23 cellular contexts compared by ENCODE assay signal in the genomic region with DNA sequence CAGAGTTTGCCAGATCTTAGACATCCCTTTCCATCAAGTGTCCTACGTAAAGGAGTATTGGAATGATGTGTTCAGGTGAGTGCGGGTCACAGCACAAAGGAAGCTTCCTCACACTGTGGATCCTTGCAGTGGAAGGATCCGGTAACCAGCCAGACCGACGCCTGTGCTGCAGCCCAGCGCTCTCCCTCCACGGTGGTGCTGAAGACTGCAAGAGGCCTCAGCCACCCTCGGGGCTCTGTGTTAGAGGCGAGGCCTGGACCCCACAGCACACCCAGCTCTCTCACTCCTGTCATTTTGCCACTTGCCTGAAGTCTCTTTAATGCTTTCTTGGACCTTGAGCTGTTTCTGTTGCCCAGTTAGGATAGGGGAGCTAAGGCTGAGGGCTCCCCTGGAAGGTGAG. TPM values are rescaled to one million over a fixed set of nuclear protein-coding genes. Genes with fewer than 3 reads are reported as not detected.
DNase-seq lines count a peak whose midpoint lies in the region; ATAC-seq, FAIRE-seq and TF ChIP-seq lines count a peak whose summit lies in the region.
"Had no signal": no experiment of that assay in that cellular context is flagged by ENCODE, and none has a peak within 500 bp of the region (broad histone marks: within the 10 kb centered on the region; RNA-seq: fewer than 3 reads in every experiment).

No MANE protein-coding gene starts in this region.

- peaks cover 5% of the 10 kb centered on the region for H3K4me1 ChIP-seq in HEK293 (ENCODE audit: control insufficient read depth, insufficient read depth, low read length)
- peaks cover 7% of the 10 kb centered on the region; the same call in 1 of the 2 replicates for H3K4me1 ChIP-seq in GM12878 (ENCODE audit: control insufficient read depth, insufficient read depth, low read length)
- peaks cover 9% of the 10 kb centered on the region for H3K4me1 ChIP-seq in osteoblast (ENCODE audit: insufficient read depth, low read length)
- H3K4me1 ChIP-seq: SJCRH30 had no signal

- no peaks in the 10 kb centered on the region for H3K9me3 ChIP-seq in HEK293 (ENCODE audit: control insufficient read depth, insufficient read depth, low read depth, low read length)
- no peaks in the 10 kb centered on the region for H3K9me3 ChIP-seq in GM12878 (replicated peaks; ENCODE audit: control insufficient read depth, insufficient read depth, low read length)
- no peaks in the 10 kb centered on the region for H3K9me3 ChIP-seq in osteoblast (ENCODE audit: low read depth, low read length)
- H3K9me3 ChIP-seq: sigmoid colon, SJCRH30 had no signal

- RAD21 ChIA-PET in GM12878 (lab: Charles Lee; ENCODE audit: unreplicated experiment) = no interaction called here

- POLR2A ChIA-PET in HEK293 (lab: Yijun Ruan, JAX) = interaction anchor here (1.6 kb wide), 1 partner anchor 15 kb away, joined by 3 read pairs; no protein-coding TSS in a partner anchor
- POLR2A ChIA-PET in GM12878 (lab: Charles Lee) = no interaction called here

- TF ChIP-seq CTCF in HEK293 (tag by site-specific recombination; IDR thresholded peaks at IDR 0.05) = no peak
- TF ChIP-seq CTCF in GM12878 (IDR thresholded peaks at IDR 0.05 in 2 of 3, conservative IDR thresholded peaks at IDR 0.05 in 1 of 3; ENCODE audit: control insufficient read depth in 2 of 3, extremely low read depth in 1 of 3, insufficient read depth in 1 of 3, low read depth in 3 of 3, low read length in 3 of 3) = no peak
- TF ChIP-seq CTCF in osteoblast (IDR thresholded peaks at IDR 0.05; ENCODE audit: extremely low read depth, low read depth, low read length) = no peak

- H3K4me3 ChIP-seq in HEK293 (ENCODE audit: low read depth, low read length) (no peak overlapping the region), GM12878 (no peak overlapping the region), osteoblast (ENCODE audit: insufficient read depth, low read length) (no peak overlapping the region)
- H3K4me3 ChIP-seq: sigmoid colon, SJCRH30 had no signal

- H3K4me3 Mint-ChIP-seq in activated T-cell treated with anti-CD3 and anti-CD28 coated beads, Interleukin-2, amount 50 U/mL, for 24 hours = peak overlapping the region; percentile 96

- H3K79me2 ChIP-seq in GM12878 (ENCODE audit: control insufficient read depth, insufficient read depth, low read length) (peaks cover 31% of the 10 kb centered on the region), osteoblast (ENCODE audit: insufficient read depth, low read length) (peaks cover 51% of the 10 kb centered on the region)

- H4K20me1 ChIP-seq in GM12878 (ENCODE audit: control insufficient read depth, insufficient read depth) (no peaks in the 10 kb centered on the region), osteoblast (ENCODE audit: insufficient read depth, low read length) (peaks cover 25% of the 10 kb centered on the region)

- WGBS in GM12878 (ENCODE audit: insufficient coverage, insufficient replicate concordance, low lambda C conversion rate, missing lambda C conversion rate) = 93% methylated on average over 9 of the region's 9 CpGs

- no peak for FAIRE-seq in GM12878 (lab: Jason Lieb, UNC)
- FAIRE-seq: A204.1, astrocyte had no signal

- H3K36me3 Mint-ChIP-seq in activated T-cell treated with anti-CD3 and anti-CD28 coated beads, Interleukin-2, amount 50 U/mL, for 24 hours (ENCODE audit: low read depth) = peaks cover 76% of the 10 kb centered on the region

- TF ChIP-seq POLR2A in GM12878 (IDR thresholded peaks at IDR 0.05; ENCODE audit: low read depth, low read length) = no peak

- H3K36me3 ChIP-seq in HEK293 (ENCODE audit: control insufficient read depth in 2 of 2, insufficient read depth in 1 of 2, low read length in 2 of 2) = peaks cover 47 to 69% of the 10 kb centered on the region in 2 experiments
- peaks cover 8 to 33% of the 10 kb centered on the region in 2 experiments for H3K36me3 ChIP-seq in GM12878 (ENCODE audit: control insufficient read depth in 2 of 2, insufficient read depth in 2 of 2, low read length in 1 of 2)
- H3K36me3 ChIP-seq in osteoblast (ENCODE audit: insufficient read depth, low read length) = peaks cover 48% of the 10 kb centered on the region

- H2AFZ ChIP-seq in GM12878 (ENCODE audit: control insufficient read depth, low read depth, low read length) = no peak overlapping the region
- no peak overlapping the region for H2AFZ ChIP-seq in osteoblast (ENCODE audit: low read length)
- H2AFZ ChIP-seq: parathyroid adenoma had no signal

- no peak for DNase-seq in activated T-cell treated with anti-CD3 and anti-CD28 coated beads, Interleukin-2, amount 50 U/mL, for 24 hours
- DNase-seq in activated T-cell treated with anti-CD3 and anti-CD28 coated beads, Interleukin-2, amount 50 U/mL, for 1 hour = no peak
- DNase-seq in GM12878 (ENCODE audit: low read depth, low spot score) (no peak), osteoblast (ENCODE audit: insufficient read length, low spot score, missing footprints) (peak; percentile 43), NCI-H1092 (lab: John Stamatoyannopoulos, UW) (no peak)
- DNase-seq: activated CD8-positive, alpha-beta memory T cell treated with anti-CD3 and anti-CD28 coated beads for 24 hours; activated gamma-delta T cell treated with Interleukin-2 at 50 U/mL for 16 hours; DMS153; effector memory CD4-positive, alpha-beta T cell; KBM-7; NCI-H1930; sigmoid colon; SJCRH30; stimulated activated naive CD8-positive, alpha-beta T cell treated with anti-CD3 and anti-CD28 coated beads, Interleukin-15, Interleukin-2, amounts not matched to agents 100 U/mL and 50 U/mL, for 24 hours; T-helper 2 cell; trophoblast cell; WERI-Rb-1 had no signal

- TF ChIP-seq RAD21 in GM12878 (IDR thresholded peaks at IDR 0.05; ENCODE audit: insufficient read depth, low read depth, low read length) = no peak

- CTCF ChIA-PET in HEK293 (lab: Yijun Ruan, JAX) = interaction anchor here (1.1 to 1.8 kb wide), 2 partner anchors 8 to 225 kb away, joined by 3 to 8 read pairs; no protein-coding TSS in a partner anchor
- CTCF ChIA-PET in GM12878 (lab: Yijun Ruan, JAX) = no interaction called here

- BruUV-seq in GM12878 (replicated peaks; lab: Mats Ljungman, UMichigan) = no TSS peak

- in situ Hi-C loops in GM12878 (cut with MboI) = no loop called here

- H3K27ac ChIP-seq in HEK293 (ENCODE audit: extremely low read depth, low read depth, low read length) = no peak overlapping the region
- no peak overlapping the region for H3K27ac ChIP-seq in GM12878 (ENCODE audit: control insufficient read depth, insufficient read depth)
- H3K27ac ChIP-seq in osteoblast (ENCODE audit: low read depth, low read length) = no peak overlapping the region
- H3K27ac ChIP-seq: parathyroid adenoma, sigmoid colon, SJCRH30, WERI-Rb-1 had no signal

- H3K9me3 Mint-ChIP-seq in activated T-cell treated with anti-CD3 and anti-CD28 coated beads, Interleukin-2, amount 50 U/mL, for 24 hours = no peaks in the 10 kb centered on the region

- SMC1A ChIA-PET in GM12878 (lab: Charles Lee; ENCODE audit: uncharacterized antibody, unreplicated experiment) = interaction anchor here (1.3 kb wide), 1 partner anchor 9 kb away, joined by 4 read pairs; no protein-coding TSS in a partner anchor

- no peaks in the 10 kb centered on the region for H3K27me3 Mint-ChIP-seq in activated T-cell treated with anti-CD3 and anti-CD28 coated beads, Interleukin-2, amount 50 U/mL, for 24 hours

- ATAC-seq in GM12878 (no peak), HG03342 (IDR thresholded peaks at IDR 0.05; ENCODE audit: unreplicated experiment) (no peak), GM21423 (IDR thresholded peaks at IDR 0.05; ENCODE audit: unreplicated experiment) (no peak)
- ATAC-seq: stimulated activated naive CD8-positive, alpha-beta T cell treated with anti-CD3 and anti-CD28 coated beads, Interleukin-15, Interleukin-2, amounts not matched to agents 100 U/mL and 50 U/mL, for 24 hours had no signal

- no peak for TF ChIP-seq EP300 in GM12878 (IDR thresholded peaks at IDR 0.05; ENCODE audit: borderline replicate concordance in 1 of 2, control insufficient read depth in 1 of 2, low read depth in 2 of 2, low read length in 2 of 2)

- H3K27me3 ChIP-seq in GM12878 (replicated peaks in 1 of 2; ENCODE audit: control insufficient read depth in 2 of 2, insufficient read depth in 2 of 2, low read length in 1 of 2) (no peaks in the 10 kb centered on the region), osteoblast (ENCODE audit: insufficient read depth, low read length) (no peaks in the 10 kb centered on the region)
- H3K27me3 ChIP-seq: sigmoid colon, SJCRH30 had no signal

- H3K4me1 Mint-ChIP-seq in activated T-cell treated with anti-CD3 and anti-CD28 coated beads, Interleukin-2, amount 50 U/mL, for 24 hours (ENCODE audit: low read depth) = peaks cover 42% of the 10 kb centered on the region

- peak overlapping the region; percentile 7; the same call in 1 of the 2 replicates for H3K4me2 ChIP-seq in GM12878 (ENCODE audit: control insufficient read depth, insufficient read depth)
- no peak overlapping the region for H3K4me2 ChIP-seq in osteoblast (ENCODE audit: insufficient read depth, low read length)

- intact Hi-C loops in GM12878 (cut with micrococcal nuclease; ENCODE audit: unreplicated experiment) = no loop called here

- H3K9ac ChIP-seq in GM12878 (ENCODE audit: control insufficient read depth, insufficient read depth, low read length) = no peak overlapping the region
- H3K9ac ChIP-seq: parathyroid adenoma had no signal

- peak overlapping the region; percentile 62 for H3K27ac Mint-ChIP-seq in activated T-cell treated with anti-CD3 and anti-CD28 coated beads, Interleukin-2, amount 50 U/mL, for 24 hours

RNA-seq across cellular contexts. Expression of a gene that starts 2.4 kb away (rescaled TPM):
- 189 and 218 TPM in 2 replicates for total RNA-seq in GM12878 (2013; cell fraction: nucleolus; rRNA removed)
- total RNA-seq in GM12878 (2014; rRNA removed) (47.5 and 48.0 TPM in 2 replicates), GM12878 (2014; rRNA removed; fragmentation: Illumina TruSeq; extraction: Trizol) (26.1 and 29.6 TPM in 2 replicates), GM12878 (2021) (54.5 and 57.0 TPM in 2 replicates), osteoblast (18.9 and 22.1 TPM in 2 replicates)
- polyA plus RNA-seq in GM12878 (2011; ENCODE audit: low read depth) = 18.3 TPM
- polyA plus RNA-seq in GM12878 (2011; rRNA removed) (33.4 and 40.0 TPM in 2 replicates), GM12878 (2014; fragmentation: Illumina TruSeq; extraction: Trizol) (25.8 and 34.8 TPM in 2 replicates), GM12878 (2014; fragmentation: Nextera tagmentation; extraction: Ambion mirVana) (1 to 10 TPM; 3.5 to 5.8 TPM), GM12878 (2014; rRNA removed) (56.0 and 66.7 TPM in 2 replicates), GM12878 (2016; fragmentation: Nextera tagmentation; extraction: Ambion mirVana) (10 to 100 TPM; 49.4 to 54.4 TPM)
- polyA plus RNA-seq in GM12878 (2011; cell fraction: cytosol; rRNA removed) = 39.1 and 46.8 TPM in 2 replicates
- polyA plus RNA-seq in GM12878 (2011; cell fraction: nucleus; rRNA removed) = 219 and 267 TPM in 2 replicates
- polyA plus RNA-seq in GM12878 (2012) = 35.4 and 37.9 TPM in 2 replicates
- 34.3 and 45.9 TPM in 2 replicates for polyA minus RNA-seq in GM12878 (2011; rRNA and poly(A)+ RNA removed)
- polyA minus RNA-seq in GM12878 (2011; cell fraction: cytosol; rRNA and poly(A)+ RNA removed) = 10.3 and 13.0 TPM in 2 replicates
- polyA minus RNA-seq in GM12878 (2011; cell fraction: nucleus; rRNA and poly(A)+ RNA removed) = 113 and 177 TPM in 2 replicates

RNA-seq across cellular contexts. Expression of a gene that starts 41.2 kb away (rescaled TPM):
- total RNA-seq in GM12878 (2013; cell fraction: nucleolus; rRNA removed) = 24.9 and 27.6 TPM in 2 replicates
- total RNA-seq in GM12878 (2014; rRNA removed) (25.9 and 27.4 TPM in 2 replicates), GM12878 (2014; rRNA removed; fragmentation: Illumina TruSeq; extraction: Trizol) (21.8 and 23.3 TPM in 2 replicates), GM12878 (2021) (43.9 and 46.2 TPM in 2 replicates), osteoblast (1.8 and 2.1 TPM in 2 replicates)
- 9.6 TPM for polyA plus RNA-seq in GM12878 (2011; ENCODE audit: low read depth)
- polyA plus RNA-seq in GM12878 (2011; rRNA removed) (15.9 and 21.6 TPM in 2 replicates), GM12878 (2014; fragmentation: Illumina TruSeq; extraction: Trizol) (30.8 and 37.1 TPM in 2 replicates), GM12878 (2014; fragmentation: Nextera tagmentation; extraction: Ambion mirVana) (1 to 10 TPM; 6.6 to 10.0 TPM), GM12878 (2014; rRNA removed) (43.0 and 45.2 TPM in 2 replicates), GM12878 (2016; fragmentation: Nextera tagmentation; extraction: Ambion mirVana) (10 to 100 TPM; 43.9 to 44.5 TPM)
- 25.5 and 28.6 TPM in 2 replicates for polyA plus RNA-seq in GM12878 (2011; cell fraction: cytosol; rRNA removed)
- 32.2 and 57.3 TPM in 2 replicates for polyA plus RNA-seq in GM12878 (2011; cell fraction: nucleus; rRNA removed)
- 17.0 and 17.2 TPM in 2 replicates for polyA plus RNA-seq in GM12878 (2012)
- polyA minus RNA-seq in GM12878 (2011; rRNA and poly(A)+ RNA removed) = 11.3 and 18.4 TPM in 2 replicates
- 15.4 and 17.2 TPM in 2 replicates for polyA minus RNA-seq in GM12878 (2011; cell fraction: cytosol; rRNA and poly(A)+ RNA removed)
- 9.9 and 17.7 TPM in 2 replicates for polyA minus RNA-seq in GM12878 (2011; cell fraction: nucleus; rRNA and poly(A)+ RNA removed)
